Comparison of ENCODE assay signal across 8 cellular contexts in genomic region chr1:228141871-228142615, GRCh38.
DNase-seq lines count a peak whose midpoint lies in the region; ATAC-seq, FAIRE-seq and TF ChIP-seq lines count a peak whose summit lies in the region.

No MANE protein-coding gene starts in this region.

- ATAC-seq in stimulated activated naive B cell treated with anti-CD40 and anti-IgM and Interleukin-4, amounts not matched to agents 10 μg/mL and 1 μg/mL and 100 μg/mL, for 72 hours (replicated peaks): no peak

- peaks cover 20 to 53% of the 10 kb centered on the region in 2 donors for H3K4me1 Mint-ChIP-seq in stimulated activated naive B cell treated with anti-CD40 and anti-IgM and Interleukin-4, amounts not matched to agents 10 μg/mL and 1 μg/mL and 100 μg/mL, for 72 hours

- DNase-seq in HFF-Myc (ENCODE audit: extremely low read depth, low read depth) (no peak), glomerular visceral epithelial cell (ENCODE audit: extremely low spot score) (peak; percentile 88), D721Med (ENCODE audit: insufficient read length, low spot score) (no peak), NCI-H524 (lab: John Stamatoyannopoulos, UW) (no peak), NCI-H524 treated with DMSO at 0.1 percent for 48 hours (lab: John Stamatoyannopoulos, UW) (no peak), NCI-H1092 (lab: John Stamatoyannopoulos, UW) (no peak)
- DNase-seq in stimulated activated naive B cell treated with anti-CD40 and anti-IgM and Interleukin-4, amounts not matched to agents 10 μg/mL and 1 μg/mL and 100 μg/mL, for 72 hours: no peak

- H3K27ac Mint-ChIP-seq in stimulated activated naive B cell treated with anti-CD40 and anti-IgM and Interleukin-4, amounts not matched to agents 10 μg/mL and 1 μg/mL and 100 μg/mL, for 72 hours: peak overlapping the region; percentile 65

- no peaks in the 10 kb centered on the region for H3K27me3 Mint-ChIP-seq in stimulated activated naive B cell treated with anti-CD40 and anti-IgM and Interleukin-4, amounts not matched to agents 10 μg/mL and 1 μg/mL and 100 μg/mL, for 72 hours

- no peak for TF ChIP-seq CTCF in HFF-Myc (IDR thresholded peaks at IDR 0.05; ENCODE audit: low read depth, low read length, missing control alignments)
- no peak for TF ChIP-seq CTCF in VCaP (conservative IDR thresholded peaks at IDR 0.05)
- no peak for TF ChIP-seq CTCF in D721Med (IDR thresholded peaks at IDR 0.05; ENCODE audit: insufficient read depth, missing control alignments)

- peak overlapping the region; percentile 93 to 97 for H3K4me3 Mint-ChIP-seq in stimulated activated naive B cell treated with anti-CD40 and anti-IgM and Interleukin-4, amounts not matched to agents 10 μg/mL and 1 μg/mL and 100 μg/mL, for 72 hours

- peak overlapping the region; percentile 92 for H3K4me3 ChIP-seq in HFF-Myc (replicated peaks; ENCODE audit: low read depth, low read length)

- H3K36me3 Mint-ChIP-seq in stimulated activated naive B cell treated with anti-CD40 and anti-IgM and Interleukin-4, amounts not matched to agents 10 μg/mL and 1 μg/mL and 100 μg/mL, for 72 hours: peaks cover 2 to 9% of the 10 kb centered on the region in 2 donors

- peak overlapping the region; percentile 60 for H3K27ac ChIP-seq in VCaP

- H3K9me3 Mint-ChIP-seq in stimulated activated naive B cell treated with anti-CD40 and anti-IgM and Interleukin-4, amounts not matched to agents 10 μg/mL and 1 μg/mL and 100 μg/mL, for 72 hours: no peaks in the 10 kb centered on the region

- FAIRE-seq in D721Med (lab: Jason Lieb, UNC): no peak
